ENCODE assay signal across 20 cellular contexts in genomic region chr13:105070452-105070851, GRCh38.
"Had no signal": no experiment of that assay in that cellular context is flagged by ENCODE, and none has a peak within 500 bp of the region (broad histone marks: within the 10 kb centered on the region; RNA-seq: fewer than 3 reads in every experiment).

No MANE protein-coding gene starts in this region.

- H3K27ac ChIP-seq: breast epithelium, colonic mucosa, esophagus squamous epithelium, heart right ventricle, lower lobe of right lung, spleen, testis had no signal

- H3K36me3 ChIP-seq: breast epithelium, colonic mucosa, esophagus squamous epithelium, heart right ventricle, lower lobe of right lung, spleen had no signal

- DNase-seq: activated T-cell treated with anti-CD3 and anti-CD28 coated beads, Interleukin-2, amount 50 U/mL, for 1 hour; colonic mucosa; endodermal cell; esophagus squamous epithelium; heart right ventricle; kidney; lower lobe of right lung; naive thymus-derived CD8-positive, alpha-beta T cell; spleen; stimulated activated CD4-positive, alpha-beta T cell treated with anti-CD3 and anti-CD28 coated beads, Interleukin-4, amount 100 ng/mL, for 1 hour; stimulated activated naive CD4-positive, alpha-beta T cell; T1000; testis had no signal

- H3K9me3 ChIP-seq: breast epithelium, colonic mucosa, esophagus squamous epithelium, heart right ventricle, lower lobe of right lung, spleen, testis had no signal

- H3K27ac Mint-ChIP-seq: activated naive CD4-positive, alpha-beta T cell treated with anti-CD3 and anti-CD28 coated beads, Interleukin-2, amount 50 U/mL, for 72 hours; endodermal cell; naive thymus-derived CD8-positive, alpha-beta T cell; T-helper 1 cell treated with Interleukin-12 subunit alpha and Interleukin-12 subunit beta and Interleukin-4 antibody, amounts not matched to agents 30 μg/mL and 1 μg/mL, for 36 hours; type B pancreatic cell; WTC11 had no signal

- H3K9me3 Mint-ChIP-seq: activated naive CD4-positive, alpha-beta T cell treated with anti-CD3 and anti-CD28 coated beads, Interleukin-2, amount 50 U/mL, for 72 hours; endodermal cell; naive thymus-derived CD8-positive, alpha-beta T cell; T-helper 1 cell treated with Interleukin-12 subunit alpha and Interleukin-12 subunit beta and Interleukin-4 antibody, amounts not matched to agents 30 μg/mL and 1 μg/mL, for 36 hours; type B pancreatic cell had no signal

- H3K4me1 Mint-ChIP-seq: endodermal cell; naive thymus-derived CD8-positive, alpha-beta T cell had no signal

- FAIRE-seq: astrocyte, kidney had no signal

- ATAC-seq: activated naive CD4-positive, alpha-beta T cell treated with anti-CD3 and anti-CD28 coated beads, Interleukin-2, amount 50 U/mL, for 72 hours; heart right ventricle; left lobe of liver; lower lobe of right lung; naive thymus-derived CD8-positive, alpha-beta T cell; WTC11 had no signal

- H3K36me3 Mint-ChIP-seq: activated naive CD4-positive, alpha-beta T cell treated with anti-CD3 and anti-CD28 coated beads, Interleukin-2, amount 50 U/mL, for 72 hours; type B pancreatic cell; WTC11 had no signal

- H3K4me3 ChIP-seq: breast epithelium, colonic mucosa, esophagus squamous epithelium, heart right ventricle, lower lobe of right lung, spleen, testis had no signal

- H3K4me3 Mint-ChIP-seq: endodermal cell; naive thymus-derived CD8-positive, alpha-beta T cell; T-helper 1 cell treated with Interleukin-12 subunit alpha and Interleukin-12 subunit beta and Interleukin-4 antibody, amounts not matched to agents 30 μg/mL and 1 μg/mL, for 36 hours; type B pancreatic cell; WTC11 had no signal

- H3K27me3 ChIP-seq: breast epithelium, colonic mucosa, esophagus squamous epithelium, heart right ventricle, spleen, testis had no signal

- H3K4me1 ChIP-seq: breast epithelium, colonic mucosa, esophagus squamous epithelium, heart right ventricle, lower lobe of right lung, spleen, testis had no signal

- H3K27me3 Mint-ChIP-seq: naive thymus-derived CD8-positive, alpha-beta T cell; type B pancreatic cell had no signal
